In genomic region chr6:136547336-136547735, GRCh38 we compare ENCODE assay signal across 8 cellular contexts. TPM values are rescaled to one million over a fixed set of nuclear protein-coding genes. Genes with fewer than 3 reads are reported as not detected.
A peak's percentile ranks its signal among the peaks of the same experiment; 100 is the strongest.
DNase-seq lines count a peak whose midpoint lies in the region; TF ChIP-seq lines count a peak whose summit lies in the region.

No MANE protein-coding gene starts in this region.

- H3K4me3 ChIP-seq in breast epithelium: no peak overlapping the region

- no peaks in the 10 kb centered on the region for H3K27me3 ChIP-seq in breast epithelium

- no peaks in the 10 kb centered on the region for H3K36me3 ChIP-seq in breast epithelium

- no peaks in the 10 kb centered on the region for H3K36me3 Mint-ChIP-seq in neural crest cell (ENCODE audit: low read depth)

- H3K4me3 Mint-ChIP-seq in neural crest cell: no peak overlapping the region

- H3K27ac ChIP-seq in breast epithelium: no peak overlapping the region

- H3K9me3 Mint-ChIP-seq in neural crest cell: no peaks in the 10 kb centered on the region

- H3K27ac Mint-ChIP-seq in neural crest cell (ENCODE audit: unreplicated experiment): no peak overlapping the region

- H3K4me1 ChIP-seq in breast epithelium: peaks cover 0 to 4% of the 10 kb centered on the region in 2 donors

- no peaks in the 10 kb centered on the region for H3K9me3 ChIP-seq in breast epithelium

- TF ChIP-seq CTCF in breast epithelium (IDR thresholded peaks at IDR 0.05): peak; percentile 31 to 63 (median 61)
- peak; percentile 72 for TF ChIP-seq CTCF in neural crest cell (conservative IDR thresholded peaks at IDR 0.05)

- intact Hi-C loops in breast epithelium (cut with DNase I; ENCODE audit: low total_unique reads): no loop called here

- H3K27me3 Mint-ChIP-seq in neural crest cell (ENCODE audit: low read depth): peaks cover 88% of the 10 kb centered on the region

- TF ChIP-seq POLR2A in breast epithelium (IDR thresholded peaks at IDR 0.05): no peak

- H3K4me1 Mint-ChIP-seq in neural crest cell: peaks cover 4% of the 10 kb centered on the region

- DNase-seq in DMS53 (lab: John Stamatoyannopoulos, UW): peak; percentile 55
- DNase-seq in DMS53 treated with DMSO at 0.1 percent for 48 hours (lab: John Stamatoyannopoulos, UW; ENCODE audit: unreplicated experiment): no peak
- peak; percentile 53 for DNase-seq in NCI-H2196 treated with DMSO at 0.1 percent for 48 hours (lab: John Stamatoyannopoulos, UW; ENCODE audit: unreplicated experiment)
- no peak for DNase-seq in breast epithelium (ENCODE audit: low spot score in 2 of 2)
- no peak for DNase-seq in neural crest cell (ENCODE audit: low read depth, low spot score)
- DNase-seq in stimulated activated CD4-positive, alpha-beta T cell treated with anti-CD3 and anti-CD28 coated beads, Interleukin-4, amount 100 ng/mL, for 4 hours: no peak
- DNase-seq in effector CD4-positive, alpha-beta T cell: no peak
- no peak for DNase-seq in activated CD4-positive, alpha-beta T cell treated with anti-CD3 and anti-CD28 coated beads, Interleukin-2, amount 50 U/mL, for 4 hours

RNA-seq across cellular contexts. Expression of gene MAP7, which starts 2.9 kb away (rescaled TPM):
- 10 to 100 TPM; 14.2 to 42.4 (median 16.4) TPM for total RNA-seq in breast epithelium
- 1.3 and 1.4 TPM in 2 replicates for total RNA-seq in neural crest cell

Comparison
In these comparisons a context has a peak if more than half of its experiments do, and no peak if none do; other contexts are left out.
1. DNase-seq: peak in DMS53 (single experiment) and NCI-H2196 treated with DMSO at 0.1 percent for 48 hours (single experiment); none in DMS53 treated with DMSO at 0.1 percent for 48 hours (single experiment), breast epithelium (0 of 2), neural crest cell (single experiment), stimulated activated CD4-positive, alpha-beta T cell treated with anti-CD3 and anti-CD28 coated beads, Interleukin-4, amount 100 ng/mL, for 4 hours (0 of 2), effector CD4-positive, alpha-beta T cell (single experiment) and activated CD4-positive, alpha-beta T cell treated with anti-CD3 and anti-CD28 coated beads, Interleukin-2, amount 50 U/mL, for 4 hours (0 of 2).